Comparison of ENCODE assay signal across 7 cellular contexts in the genomic region with DNA sequence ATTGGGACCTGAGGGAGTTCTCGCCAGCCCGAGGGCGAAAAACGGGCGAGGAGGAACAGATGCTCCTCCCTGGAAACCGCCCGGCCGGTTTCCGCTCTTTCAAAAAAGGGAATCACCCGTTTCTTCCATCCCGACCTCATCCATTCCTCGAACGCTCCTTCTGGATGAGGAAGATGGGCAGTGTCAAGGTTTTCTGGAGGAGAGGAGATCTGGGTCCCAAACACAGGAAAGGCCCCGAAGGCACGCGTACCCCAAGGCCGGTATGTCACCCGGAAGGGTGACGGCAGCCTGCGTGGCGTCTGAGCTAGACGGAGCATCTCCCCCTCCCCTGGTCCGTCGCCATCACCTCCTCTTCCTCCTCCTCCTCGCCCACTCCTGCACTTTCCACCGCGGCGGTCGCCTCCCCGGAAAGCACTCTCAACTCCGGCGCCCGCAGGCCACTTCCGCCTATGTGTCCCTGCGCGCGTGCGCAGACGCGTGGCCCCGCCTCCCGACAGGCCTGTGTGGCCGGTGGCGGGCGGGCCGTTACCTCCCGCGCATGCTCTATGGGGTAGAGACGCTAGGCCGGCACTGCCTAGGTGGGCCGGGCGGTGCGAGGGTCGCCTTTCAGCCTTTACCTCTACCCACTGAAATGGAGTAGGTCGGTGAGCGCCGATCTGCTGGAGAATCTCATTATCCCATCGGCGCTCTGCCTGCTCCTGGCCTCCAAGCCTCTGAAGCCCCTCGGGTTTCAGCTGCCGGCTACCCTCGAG.
DNase-seq lines count a peak whose midpoint lies in the region; ATAC-seq and TF ChIP-seq lines count a peak whose summit lies in the region.

A gene (minus strand): TSS at position 453 of the 752 bp plus-strand sequence.

- DNase-seq in NCI-H2081 treated with DMSO at 0.1 percent for 48 hours (lab: John Stamatoyannopoulos, UW) (peak; percentile 70), T1000 (lab: John Stamatoyannopoulos, UW) (peak; percentile 76), astrocyte of the spinal cord (ENCODE audit: low read depth, low spot score) (peak; percentile 92), hippocampal formation (lab: John Stamatoyannopoulos, UW) (peak; percentile 86 to 89), retina (peak; percentile 97)

- in situ Hi-C loops in astrocyte of the spinal cord (cut with HindIII; ENCODE audit: low sequenced_read_pairs): no loop called here

- ATAC-seq in GM18519 (IDR thresholded peaks at IDR 0.05; ENCODE audit: low FRiP score, unreplicated experiment) (peak; percentile 97), HG03045 (IDR thresholded peaks at IDR 0.05; ENCODE audit: unreplicated experiment) (peak; percentile 96)

- peak within 1 kb of the TSS; percentile 95 for H3K4me3 ChIP-seq in astrocyte of the spinal cord (ENCODE audit: low read depth, low read length)

- no peak for TF ChIP-seq CTCF in astrocyte of the spinal cord (IDR thresholded peaks at IDR 0.05; ENCODE audit: low read depth, low read length)

Comparison
In these comparisons a context has a peak if more than half of its experiments do, and no peak if none do; other contexts are left out.
1. Peak in every context shown above with its lines: DNase-seq, ATAC-seq and H3K4me3 ChIP-seq.